36 cellular contexts compared by ENCODE assay signal in the genomic region with DNA sequence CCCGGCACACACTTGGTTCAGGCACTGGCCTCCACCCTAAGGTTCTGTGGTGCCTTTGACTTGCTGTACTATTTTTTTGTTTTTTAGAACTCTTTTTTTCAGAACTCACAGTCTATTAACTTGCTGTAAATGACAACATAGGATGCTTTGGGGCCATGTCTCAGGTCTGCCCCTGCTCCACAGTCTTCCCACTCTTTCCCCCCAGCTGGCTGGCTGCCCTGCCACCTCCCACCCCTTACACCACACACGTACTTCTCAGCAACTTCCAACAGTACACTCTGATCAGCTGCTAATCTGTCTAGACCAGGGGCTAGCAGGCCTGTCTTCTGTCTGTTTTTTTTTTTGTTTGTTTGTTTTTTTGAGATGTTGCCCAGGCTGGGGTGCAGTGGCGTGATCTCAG. TPM values are rescaled to one million over a fixed set of nuclear protein-coding genes. Genes with fewer than 3 reads are reported as not detected.
"Had no signal": no experiment of that assay in that cellular context is flagged by ENCODE, and none has a peak within 500 bp of the region (broad histone marks: within the 10 kb centered on the region; RNA-seq: fewer than 3 reads in every experiment).

No MANE protein-coding gene starts in this region.

- ATAC-seq: activated CD4-positive, alpha-beta T cell treated with anti-CD3 and anti-CD28 coated beads for 36 hours; activated CD4-positive, CD25-positive, alpha-beta regulatory T cell treated with anti-CD3 and anti-CD28 coated beads, Interleukin-2, amount 50 U/mL, for 24 hours; activated CD8-positive, alpha-beta memory T cell treated with anti-CD3 and anti-CD28 coated beads, Interleukin-2, amount 10 ng/mL, durations not matched to agents 7 days and 5 days; activated CD8-positive, alpha-beta T cell treated with anti-CD3 and anti-CD28 coated beads, Interleukin-2, amount 10 ng/mL, durations not matched to agents 7 days and 5 days; activated naive CD8-positive, alpha-beta T cell treated with anti-CD3 and anti-CD28 coated beads, Interleukin-2, amount 50 U/mL, for 24 hours; WTC11 had no signal

- H3K27me3 ChIP-seq: ascending aorta, cardiac muscle cell had no signal

- H3K9me3 Mint-ChIP-seq: activated CD4-positive, alpha-beta memory T cell treated with anti-CD3 and anti-CD28 coated beads, Interleukin-2, amount 10 ng/mL, durations not matched to agents 7 days and 5 days; activated CD4-positive, alpha-beta T cell treated with anti-CD3 and anti-CD28 coated beads, Interleukin-2, amount 10 ng/mL, durations not matched to agents 7 days and 5 days; activated naive CD4-positive, alpha-beta T cell treated with anti-CD3 and anti-CD28 coated beads, Interleukin-2, amount 10 ng/mL, durations not matched to agents 7 days and 5 days; activated naive CD4-positive, alpha-beta T cell treated with anti-CD3 and anti-CD28 coated beads, Interleukin-2, amount 50 U/mL, for 24 hours; activated naive CD8-positive, alpha-beta T cell treated with anti-CD3 and anti-CD28 coated beads, Interleukin-2, amount 50 U/mL, for 24 hours; activated T-cell treated with anti-CD3 and anti-CD28 coated beads, Interleukin-2, amount 50 U/mL, for 24 hours; activated T-helper 2 cell treated with anti-CD3 and anti-CD28 coated beads, Interferon-gamma antibody, Interleukin-2, Interleukin-4, amounts not matched to agents 10 μg/mL and 5 μg/mL and 100 μg/mL, durations not matched to agents 14 hours and 24 hours and 36 hours; brain; T-helper 1 cell treated with Interleukin-12 subunit alpha and Interleukin-12 subunit beta and Interleukin-4 antibody, amounts not matched to agents 30 μg/mL and 1 μg/mL, for 36 hours; T-helper 2 cell treated with Interferon-gamma antibody and Interleukin-4, amounts not matched to agents 5 μg/mL and 100 μg/mL, for 36 hours; WTC11 had no signal

- H3K27me3 Mint-ChIP-seq: activated CD4-positive, alpha-beta memory T cell treated with anti-CD3 and anti-CD28 coated beads, Interleukin-2, amount 10 ng/mL, durations not matched to agents 7 days and 5 days; activated CD4-positive, alpha-beta T cell treated with anti-CD3 and anti-CD28 coated beads for 36 hours; activated CD4-positive, alpha-beta T cell treated with anti-CD3 and anti-CD28 coated beads, Interleukin-2, amount 10 ng/mL, durations not matched to agents 7 days and 5 days; activated CD8-positive, alpha-beta memory T cell treated with anti-CD3 and anti-CD28 coated beads, Interleukin-2, amount 10 ng/mL, durations not matched to agents 7 days and 5 days; activated naive CD4-positive, alpha-beta T cell treated with anti-CD3 and anti-CD28 coated beads, Interleukin-2, amount 10 ng/mL, durations not matched to agents 7 days and 5 days; activated naive CD4-positive, alpha-beta T cell treated with anti-CD3 and anti-CD28 coated beads, Interleukin-2, amount 50 U/mL, for 24 hours; activated naive CD8-positive, alpha-beta T cell; activated naive CD8-positive, alpha-beta T cell treated with anti-CD3 and anti-CD28 coated beads, Interleukin-2, amount 50 U/mL, for 24 hours; activated T-cell treated with anti-CD3 and anti-CD28 coated beads, Interleukin-2, amount 50 U/mL, for 24 hours; brain had no signal

- H3K4me3 ChIP-seq: ascending aorta, cardiac muscle cell had no signal

- H3K27ac Mint-ChIP-seq: activated CD4-positive, alpha-beta memory T cell treated with anti-CD3 and anti-CD28 coated beads, Interleukin-2, amount 10 ng/mL, durations not matched to agents 7 days and 5 days; activated CD4-positive, alpha-beta T cell treated with anti-CD3 and anti-CD28 coated beads for 36 hours; activated CD4-positive, alpha-beta T cell treated with anti-CD3 and anti-CD28 coated beads, Interleukin-2, amount 10 ng/mL, durations not matched to agents 7 days and 5 days; activated CD8-positive, alpha-beta memory T cell treated with anti-CD3 and anti-CD28 coated beads, Interleukin-2, amount 10 ng/mL, durations not matched to agents 7 days and 5 days; activated CD8-positive, alpha-beta T cell treated with anti-CD3 and anti-CD28 coated beads, Interleukin-2, amount 10 ng/mL, durations not matched to agents 7 days and 5 days; activated naive CD4-positive, alpha-beta T cell treated with anti-CD3 and anti-CD28 coated beads, Interleukin-2, amount 10 ng/mL, durations not matched to agents 7 days and 5 days; activated naive CD4-positive, alpha-beta T cell treated with anti-CD3 and anti-CD28 coated beads, Interleukin-2, amount 50 U/mL, for 24 hours; activated naive CD8-positive, alpha-beta T cell; activated naive CD8-positive, alpha-beta T cell treated with anti-CD3 and anti-CD28 coated beads, Interleukin-2, amount 50 U/mL, for 24 hours; activated T-cell treated with anti-CD3 and anti-CD28 coated beads, Interleukin-2, amount 50 U/mL, for 24 hours; activated T-helper 2 cell treated with anti-CD3 and anti-CD28 coated beads, Interferon-gamma antibody, Interleukin-2, Interleukin-4, amounts not matched to agents 10 μg/mL and 5 μg/mL and 100 μg/mL, durations not matched to agents 14 hours and 24 hours and 36 hours; brain; T-helper 1 cell treated with Interleukin-12 subunit alpha and Interleukin-12 subunit beta and Interleukin-4 antibody, amounts not matched to agents 30 μg/mL and 1 μg/mL, for 36 hours; T-helper 2 cell treated with Interferon-gamma antibody and Interleukin-4, amounts not matched to agents 5 μg/mL and 100 μg/mL, for 36 hours; WTC11 had no signal

- H3K9me3 ChIP-seq: ascending aorta had no signal

- H3K4me3 Mint-ChIP-seq: activated CD4-positive, alpha-beta memory T cell treated with anti-CD3 and anti-CD28 coated beads, Interleukin-2, amount 10 ng/mL, durations not matched to agents 7 days and 5 days; activated CD4-positive, alpha-beta T cell treated with anti-CD3 and anti-CD28 coated beads for 36 hours; activated CD4-positive, alpha-beta T cell treated with anti-CD3 and anti-CD28 coated beads, Interleukin-2, amount 10 ng/mL, durations not matched to agents 7 days and 5 days; activated CD8-positive, alpha-beta memory T cell treated with anti-CD3 and anti-CD28 coated beads, Interleukin-2, amount 10 ng/mL, durations not matched to agents 7 days and 5 days; activated CD8-positive, alpha-beta T cell treated with anti-CD3 and anti-CD28 coated beads, Interleukin-2, amount 10 ng/mL, durations not matched to agents 7 days and 5 days; activated naive CD4-positive, alpha-beta T cell treated with anti-CD3 and anti-CD28 coated beads, Interleukin-2, amount 10 ng/mL, durations not matched to agents 7 days and 5 days; activated naive CD4-positive, alpha-beta T cell treated with anti-CD3 and anti-CD28 coated beads, Interleukin-2, amount 50 U/mL, for 24 hours; activated naive CD8-positive, alpha-beta T cell; activated naive CD8-positive, alpha-beta T cell treated with anti-CD3 and anti-CD28 coated beads, Interleukin-2, amount 50 U/mL, for 24 hours; activated T-cell treated with anti-CD3 and anti-CD28 coated beads, Interleukin-2, amount 50 U/mL, for 24 hours; brain; T-helper 1 cell treated with Interleukin-12 subunit alpha and Interleukin-12 subunit beta and Interleukin-4 antibody, amounts not matched to agents 30 μg/mL and 1 μg/mL, for 36 hours; T-helper 2 cell treated with Interferon-gamma antibody and Interleukin-4, amounts not matched to agents 5 μg/mL and 100 μg/mL, for 36 hours; WTC11 had no signal

- H3K27ac ChIP-seq: ascending aorta, cardiac muscle cell, VCaP had no signal

- DNase-seq: activated CD4-positive, alpha-beta memory T cell treated with anti-CD3 and anti-CD28 coated beads, Interleukin-2, amount 10 ng/mL, durations not matched to agents 7 days and 5 days; activated CD4-positive, alpha-beta T cell treated with anti-CD3 and anti-CD28 coated beads for 1 hour; activated CD4-positive, alpha-beta T cell treated with anti-CD3 and anti-CD28 coated beads for 36 hours; activated CD4-positive, alpha-beta T cell treated with anti-CD3 and anti-CD28 coated beads for 48 hours; activated CD4-positive, alpha-beta T cell treated with anti-CD3 and anti-CD28 coated beads, Interleukin-2, amount 10 ng/mL, durations not matched to agents 7 days and 5 days; activated CD4-positive, alpha-beta T cell treated with anti-CD3 and anti-CD28 coated beads, Interleukin-2, amount 50 U/mL, for 48 hours; activated CD4-positive, CD25-positive, alpha-beta regulatory T cell; activated CD8-positive, alpha-beta memory T cell treated with anti-CD3 and anti-CD28 coated beads for 24 hours; activated CD8-positive, alpha-beta memory T cell treated with anti-CD3 and anti-CD28 coated beads, Interleukin-2, amount 10 ng/mL, durations not matched to agents 7 days and 5 days; activated CD8-positive, alpha-beta memory T cell treated with anti-CD3 and anti-CD28 coated beads, Interleukin-2, amount 50 U/mL, for 48 hours; activated CD8-positive, alpha-beta T cell treated with anti-CD3 and anti-CD28 coated beads, Interleukin-2, amount 10 ng/mL, durations not matched to agents 7 days and 5 days; activated effector memory CD4-positive, alpha-beta T cell treated with Interleukin-2 at 50 U/mL for 16 hours; activated gamma-delta T cell; activated naive CD4-positive, alpha-beta T cell treated with anti-CD3 and anti-CD28 coated beads, Interleukin-2, amount 10 ng/mL, durations not matched to agents 7 days and 5 days; activated naive CD4-positive, alpha-beta T cell treated with Interleukin-2 at 50 U/mL for 16 hours; activated naive CD8-positive, alpha-beta T cell treated with anti-CD3 and anti-CD28 coated beads, Interleukin-2, amount 50 U/mL, for 24 hours; activated T-cell treated with anti-CD3 and anti-CD28 coated beads, Interleukin-2, amount 50 U/mL, for 24 hours; activated T-cell treated with anti-CD3 and anti-CD28 coated beads, Interleukin-2, amount 50 U/mL, for 48 hours; amygdala; anterior cingulate cortex; caudate nucleus; T-helper 2 cell; T-helper 9 cell had no signal

- H3K4me1 ChIP-seq: ascending aorta had no signal

- H3K4me1 Mint-ChIP-seq: activated CD4-positive, alpha-beta T cell treated with anti-CD3 and anti-CD28 coated beads for 36 hours; activated CD4-positive, alpha-beta T cell treated with anti-CD3 and anti-CD28 coated beads, Interleukin-2, amount 10 ng/mL, durations not matched to agents 7 days and 5 days; activated CD8-positive, alpha-beta memory T cell treated with anti-CD3 and anti-CD28 coated beads, Interleukin-2, amount 10 ng/mL, durations not matched to agents 7 days and 5 days; activated naive CD4-positive, alpha-beta T cell treated with anti-CD3 and anti-CD28 coated beads, Interleukin-2, amount 10 ng/mL, durations not matched to agents 7 days and 5 days; activated naive CD4-positive, alpha-beta T cell treated with anti-CD3 and anti-CD28 coated beads, Interleukin-2, amount 50 U/mL, for 24 hours; brain; WTC11 had no signal

RNA-seq across cellular contexts. Expression of gene CALR3, which starts 8.3 kb away (rescaled TPM):
- total RNA-seq: activated CD4-positive, alpha-beta memory T cell treated with anti-CD3 and anti-CD28 coated beads, Interleukin-2, amount 10 ng/mL, durations not matched to agents 7 days and 5 days; activated CD4-positive, alpha-beta T cell treated with anti-CD3 and anti-CD28 coated beads for 36 hours; activated CD4-positive, alpha-beta T cell treated with anti-CD3 and anti-CD28 coated beads, Interleukin-2, amount 10 ng/mL, durations not matched to agents 7 days and 5 days; activated CD8-positive, alpha-beta memory T cell treated with anti-CD3 and anti-CD28 coated beads, Interleukin-2, amount 10 ng/mL, durations not matched to agents 7 days and 5 days; activated CD8-positive, alpha-beta T cell treated with anti-CD3 and anti-CD28 coated beads, Interleukin-2, amount 10 ng/mL, durations not matched to agents 7 days and 5 days; activated T-helper 2 cell treated with anti-CD3 and anti-CD28 coated beads, Interferon-gamma antibody, Interleukin-2, Interleukin-4, amounts not matched to agents 10 μg/mL and 5 μg/mL and 100 μg/mL, durations not matched to agents 14 hours and 24 hours and 36 hours; ascending aorta; cardiac muscle cell; cerebellum had no signal
- polyA plus RNA-seq: adipose tissue, cardiac muscle cell had no signal
